Comparison of ENCODE assay signal across 11 cellular contexts in genomic region chr6:35046862-35047261, GRCh38.
A peak's percentile ranks its signal among the peaks of the same experiment; 100 is the strongest.
DNase-seq lines count a peak whose midpoint lies in the region; ATAC-seq and TF ChIP-seq lines count a peak whose summit lies in the region.
"Had no signal": no experiment of that assay in that cellular context is flagged by ENCODE, and none has a peak within 500 bp of the region (broad histone marks: within the 10 kb centered on the region; RNA-seq: fewer than 3 reads in every experiment).

No MANE protein-coding gene starts in this region.

- no peaks in the 10 kb centered on the region for H3K36me3 ChIP-seq in effector memory CD4-positive, alpha-beta T cell (ENCODE audit: control insufficient read depth, insufficient read depth, low read length)
- H3K36me3 ChIP-seq in naive thymus-derived CD4-positive, alpha-beta T cell (ENCODE audit: control insufficient read depth in 2 of 3, insufficient read depth in 3 of 3, low read length in 3 of 3): peaks cover 0 to 8% (median 0%) of the 10 kb centered on the region in 3 experiments
- no peaks in the 10 kb centered on the region for H3K36me3 ChIP-seq in vagina

- peak overlapping the region; percentile 8 for H3K27ac ChIP-seq in effector memory CD4-positive, alpha-beta T cell (ENCODE audit: insufficient read depth, low read length, poor library complexity, severe bottlenecking)
- no peak overlapping the region for H3K27ac ChIP-seq in naive thymus-derived CD4-positive, alpha-beta T cell (ENCODE audit: low read depth, low read length)
- peak overlapping the region; percentile 80 for H3K27ac ChIP-seq in vagina
- H3K27ac ChIP-seq: A549 had no signal

- DNase-seq in NOMO-1 (lab: John Stamatoyannopoulos, UW; ENCODE audit: unreplicated experiment in 2 of 2): peak; percentile 28 to 61
- DNase-seq in NOMO-1 treated with dmso at 0.1 percent for 144 hours (lab: John Stamatoyannopoulos, UW; ENCODE audit: unreplicated experiment): no peak
- no peak for DNase-seq in effector memory CD4-positive, alpha-beta T cell
- DNase-seq in naive thymus-derived CD4-positive, alpha-beta T cell: peak in 1 of 9 donors; percentile 11
- no peak for DNase-seq in vagina (ENCODE audit: extremely low spot score in 2 of 2)
- no peak for DNase-seq in chondrocyte (ENCODE audit: low spot score)
- no peak for DNase-seq in cerebellum (ENCODE audit: low spot score)
- DNase-seq in OCI-M2 (lab: John Stamatoyannopoulos, UW; ENCODE audit: unreplicated experiment): no peak
- DNase-seq: activated naive CD8-positive, alpha-beta T cell treated with anti-CD3 and anti-CD28 coated beads for 36 hours; glutamatergic neuron had no signal

- intact Hi-C loops in naive thymus-derived CD4-positive, alpha-beta T cell (cut with micrococcal nuclease): no loop called here
- intact Hi-C loops in vagina (cut with DNase I): no loop called here

- peaks cover 0 to 10% (median 0%) of the 10 kb centered on the region in 5 donors for H3K36me3 Mint-ChIP-seq in naive thymus-derived CD4-positive, alpha-beta T cell
- no peaks in the 10 kb centered on the region for H3K36me3 Mint-ChIP-seq in chondrocyte (ENCODE audit: low read depth)
- H3K36me3 Mint-ChIP-seq: activated naive CD8-positive, alpha-beta T cell treated with anti-CD3 and anti-CD28 coated beads for 36 hours had no signal

- POLR2A ChIA-PET in naive thymus-derived CD4-positive, alpha-beta T cell (lab: Charles Lee): no interaction called here

- no peaks in the 10 kb centered on the region for H3K27me3 Mint-ChIP-seq in naive thymus-derived CD4-positive, alpha-beta T cell
- no peaks in the 10 kb centered on the region for H3K27me3 Mint-ChIP-seq in chondrocyte (ENCODE audit: low read depth)
- H3K27me3 Mint-ChIP-seq: activated naive CD8-positive, alpha-beta T cell treated with anti-CD3 and anti-CD28 coated beads for 36 hours had no signal

- no peaks in the 10 kb centered on the region for H3K27me3 ChIP-seq in effector memory CD4-positive, alpha-beta T cell (replicated peaks; ENCODE audit: control insufficient read depth, insufficient read depth, low read length, poor library complexity, severe bottlenecking)
- no peaks in the 10 kb centered on the region for H3K27me3 ChIP-seq in naive thymus-derived CD4-positive, alpha-beta T cell (ENCODE audit: control insufficient read depth in 2 of 2, insufficient read depth in 2 of 2, low read length in 2 of 2)
- H3K27me3 ChIP-seq in vagina: no peaks in the 10 kb centered on the region

- no peak for ATAC-seq in naive thymus-derived CD4-positive, alpha-beta T cell
- ATAC-seq: A549 had no signal

- H3K9me3 ChIP-seq in effector memory CD4-positive, alpha-beta T cell (ENCODE audit: control insufficient read depth, low read length): no peaks in the 10 kb centered on the region
- no peaks in the 10 kb centered on the region for H3K9me3 ChIP-seq in naive thymus-derived CD4-positive, alpha-beta T cell (ENCODE audit: control insufficient read depth in 2 of 3, low read length in 3 of 3)
- no peaks in the 10 kb centered on the region for H3K9me3 ChIP-seq in vagina
- H3K9me3 ChIP-seq: A549 had no signal

- TF ChIP-seq CTCF in vagina (IDR thresholded peaks at IDR 0.05): no peak
- no peak for TF ChIP-seq CTCF in chondrocyte (IDR thresholded peaks at IDR 0.05)

- H3K4me3 ChIP-seq in effector memory CD4-positive, alpha-beta T cell (ENCODE audit: insufficient read depth, low read depth, low read length, poor library complexity, severe bottlenecking): no peak overlapping the region
- H3K4me3 ChIP-seq in naive thymus-derived CD4-positive, alpha-beta T cell (ENCODE audit: low read length): no peak overlapping the region
- no peak overlapping the region for H3K4me3 ChIP-seq in vagina
- H3K4me3 ChIP-seq: A549 had no signal

- H3K4me3 Mint-ChIP-seq in naive thymus-derived CD4-positive, alpha-beta T cell: peak overlapping the region in 2 of 10 donors; percentile 40 to 66
- H3K4me3 Mint-ChIP-seq in chondrocyte (ENCODE audit: unreplicated experiment): no peak overlapping the region
- H3K4me3 Mint-ChIP-seq: activated naive CD8-positive, alpha-beta T cell treated with anti-CD3 and anti-CD28 coated beads for 36 hours had no signal

- TF ChIP-seq POLR2A in vagina (IDR thresholded peaks at IDR 0.05): no peak

- H3K4me1 ChIP-seq in effector memory CD4-positive, alpha-beta T cell (ENCODE audit: control insufficient read depth, insufficient read depth, low read length, poor library complexity, severe bottlenecking): peaks cover 4% of the 10 kb centered on the region
- peaks cover 0 to 18% of the 10 kb centered on the region in 2 donors for H3K4me1 ChIP-seq in naive thymus-derived CD4-positive, alpha-beta T cell (ENCODE audit: control insufficient read depth in 2 of 2, insufficient read depth in 2 of 2, low read length in 2 of 2)
- H3K4me1 ChIP-seq in vagina: peaks cover 94% of the 10 kb centered on the region
- H3K4me1 ChIP-seq: A549 had no signal

- CTCF ChIA-PET in naive thymus-derived CD4-positive, alpha-beta T cell (lab: Charles Lee): no interaction called here

- H3K9me3 Mint-ChIP-seq in naive thymus-derived CD4-positive, alpha-beta T cell: no peaks in the 10 kb centered on the region
- no peaks in the 10 kb centered on the region for H3K9me3 Mint-ChIP-seq in chondrocyte (ENCODE audit: low read depth)
- H3K9me3 Mint-ChIP-seq: activated naive CD8-positive, alpha-beta T cell treated with anti-CD3 and anti-CD28 coated beads for 36 hours had no signal

- H3K27ac Mint-ChIP-seq in naive thymus-derived CD4-positive, alpha-beta T cell: peak overlapping the region in 8 of 9 donors; percentile 10 to 74 (median 35)
- no peak overlapping the region for H3K27ac Mint-ChIP-seq in chondrocyte (ENCODE audit: unreplicated experiment)
- H3K27ac Mint-ChIP-seq: activated naive CD8-positive, alpha-beta T cell treated with anti-CD3 and anti-CD28 coated beads for 36 hours had no signal

- H3K4me1 Mint-ChIP-seq in naive thymus-derived CD4-positive, alpha-beta T cell: peaks cover 0 to 17% (median 3%) of the 10 kb centered on the region in 7 donors
- H3K4me1 Mint-ChIP-seq in chondrocyte (ENCODE audit: low read depth): peaks cover 5% of the 10 kb centered on the region

Comparison
In these comparisons a context has a peak if more than half of its experiments do, and no peak if none do; other contexts are left out.
1. DNase-seq: peak in NOMO-1 (2 of 2); none in NOMO-1 treated with dmso at 0.1 percent for 144 hours (single experiment), effector memory CD4-positive, alpha-beta T cell (0 of 3), vagina (0 of 2), chondrocyte (single experiment), cerebellum (single experiment) and OCI-M2 (single experiment).